16 cellular contexts compared by ENCODE assay signal in genomic region chr5:112238473-112238872, GRCh38.
DNase-seq lines count a peak whose midpoint lies in the region; ATAC-seq and TF ChIP-seq lines count a peak whose summit lies in the region.
"Had no signal": no experiment of that assay in that cellular context is flagged by ENCODE, and none has a peak within 500 bp of the region (broad histone marks: within the 10 kb centered on the region; RNA-seq: fewer than 3 reads in every experiment).

No MANE protein-coding gene starts in this region.

- no peak overlapping the region for H3K9ac ChIP-seq in KMS-11

- H3K9me3 ChIP-seq in heart right ventricle = no peaks in the 10 kb centered on the region
- no peaks in the 10 kb centered on the region for H3K9me3 ChIP-seq in right cardiac atrium (ENCODE audit: control insufficient read depth, low read length)
- H3K9me3 ChIP-seq: vagina had no signal

- intact Hi-C loops in heart right ventricle (cut with DNase I) (no loop called here), right cardiac atrium (cut with DNase I) (no loop called here)

- H3K4me2 ChIP-seq in KMS-11 = no peak overlapping the region
- H3K4me2 ChIP-seq: PC-9 had no signal

- no peak overlapping the region for H3K27ac Mint-ChIP-seq in activated CD8-positive, alpha-beta memory T cell treated with anti-CD3 and anti-CD28 coated beads, Interleukin-2, amount 10 ng/mL, durations not matched to agents 7 days and 5 days
- H3K27ac Mint-ChIP-seq: natural killer cell had no signal

- CTCF ChIA-PET in activated CD8-positive, alpha-beta memory T cell treated with anti-CD3 and anti-CD28 coated beads, Interleukin-2, amount 10 ng/mL, durations not matched to agents 7 days and 5 days (lab: Charles Lee) = no interaction called here

- H3K36me3 ChIP-seq in heart right ventricle = peaks cover 0 to 50% (median 0%) of the 10 kb centered on the region in 9 donors
- no peaks in the 10 kb centered on the region for H3K36me3 ChIP-seq in KMS-11 (ENCODE audit: insufficient read depth)

- H3K4me1 Mint-ChIP-seq in activated CD8-positive, alpha-beta memory T cell treated with anti-CD3 and anti-CD28 coated beads, Interleukin-2, amount 10 ng/mL, durations not matched to agents 7 days and 5 days = no peaks in the 10 kb centered on the region
- H3K4me1 Mint-ChIP-seq: natural killer cell had no signal

- no peaks in the 10 kb centered on the region for H3K9me3 Mint-ChIP-seq in activated CD8-positive, alpha-beta memory T cell treated with anti-CD3 and anti-CD28 coated beads, Interleukin-2, amount 10 ng/mL, durations not matched to agents 7 days and 5 days (ENCODE audit: low read depth)
- H3K9me3 Mint-ChIP-seq: natural killer cell had no signal

- H3K27ac ChIP-seq in heart right ventricle (no peak overlapping the region), right cardiac atrium (ENCODE audit: low read length) (no peak overlapping the region), KMS-11 (no peak overlapping the region)
- H3K27ac ChIP-seq: PC-9, vagina had no signal

- peaks cover 0 to 4% (median 0%) of the 10 kb centered on the region in 9 donors for H3K4me1 ChIP-seq in heart right ventricle
- peaks cover 1% of the 10 kb centered on the region for H3K4me1 ChIP-seq in right cardiac atrium (ENCODE audit: control insufficient read depth, insufficient read depth, low read length)
- H3K4me1 ChIP-seq in KMS-11 (ENCODE audit: low read depth, poor library complexity, severe bottlenecking) = no peaks in the 10 kb centered on the region
- H3K4me1 ChIP-seq: vagina had no signal

- ATAC-seq in heart right ventricle (peak in 4 of 8 donors; percentile 28 to 53 (median 37)), right cardiac atrium (no peak), GM21526 (IDR thresholded peaks at IDR 0.05; ENCODE audit: low FRiP score, unreplicated experiment) (no peak), HG03442 (IDR thresholded peaks at IDR 0.05; ENCODE audit: unreplicated experiment) (no peak)
- ATAC-seq in activated CD8-positive, alpha-beta memory T cell treated with anti-CD3 and anti-CD28 coated beads, Interleukin-2, amount 10 ng/mL, durations not matched to agents 7 days and 5 days = no peak
- ATAC-seq: natural killer cell had no signal

- no peak overlapping the region for H3K4me3 ChIP-seq in heart right ventricle
- no peak overlapping the region for H3K4me3 ChIP-seq in right cardiac atrium (ENCODE audit: low read length)
- no peak overlapping the region for H3K4me3 ChIP-seq in KMS-11 (IDR thresholded peaks at IDR 0.05; ENCODE audit: insufficient read depth, low read depth, low read length)
- H3K4me3 ChIP-seq: lung, PC-9, vagina had no signal

- no peak overlapping the region for H3K4me3 Mint-ChIP-seq in activated CD8-positive, alpha-beta memory T cell treated with anti-CD3 and anti-CD28 coated beads, Interleukin-2, amount 10 ng/mL, durations not matched to agents 7 days and 5 days
- H3K4me3 Mint-ChIP-seq: natural killer cell had no signal

- H3K79me2 ChIP-seq in KMS-11 (ENCODE audit: insufficient read depth, low read depth) = no peaks in the 10 kb centered on the region

- peaks cover 28% of the 10 kb centered on the region for H3K27me3 Mint-ChIP-seq in activated CD8-positive, alpha-beta memory T cell treated with anti-CD3 and anti-CD28 coated beads, Interleukin-2, amount 10 ng/mL, durations not matched to agents 7 days and 5 days

- no peaks in the 10 kb centered on the region for H4K20me1 ChIP-seq in KMS-11 (ENCODE audit: insufficient read depth)

- TF ChIP-seq CTCF in heart right ventricle (IDR thresholded peaks at IDR 0.05) (peak in 5 of 9 donors; percentile 16 to 45 (median 25)), KMS-11 (conservative IDR thresholded peaks at IDR 0.05; ENCODE audit: low read depth, low read length) (0 out of 2 replicates have a peak, but pooled peaks have one; percentile 21)

- DNase-seq in heart right ventricle = no peak
- DNase-seq in right cardiac atrium = no peak
- peak; percentile 14 to 36 for DNase-seq in dermis microvascular lymphatic vessel endothelial cell (ENCODE audit: low read depth in 2 of 2)
- DNase-seq in activated CD8-positive, alpha-beta memory T cell treated with anti-CD3 and anti-CD28 coated beads, Interleukin-2, amount 10 ng/mL, durations not matched to agents 7 days and 5 days = no peak
- DNase-seq in activated CD4-positive, alpha-beta T cell treated with anti-CD3 and anti-CD28 coated beads, Interleukin-2, amount 50 U/mL, for 4 hours = no peak
- DNase-seq: activated CD8-positive, alpha-beta memory T cell treated with anti-CD3 and anti-CD28 coated beads for 24 hours; activated effector memory CD4-positive, alpha-beta T cell treated with Interleukin-2 at 50 U/mL for 16 hours; foreskin melanocyte; natural killer cell; PC-9; stimulated activated CD4-positive, alpha-beta T cell treated with anti-CD3 and anti-CD28 coated beads, Interleukin-15, amount 100 ng/mL, for 24 hours had no signal

- no peaks in the 10 kb centered on the region for H3K36me3 Mint-ChIP-seq in activated CD8-positive, alpha-beta memory T cell treated with anti-CD3 and anti-CD28 coated beads, Interleukin-2, amount 10 ng/mL, durations not matched to agents 7 days and 5 days
- H3K36me3 Mint-ChIP-seq: natural killer cell had no signal

- no peak overlapping the region for H2AFZ ChIP-seq in KMS-11 (ENCODE audit: low read depth)
- H2AFZ ChIP-seq: PC-9 had no signal

- H3K27me3 ChIP-seq in heart right ventricle (no peaks in the 10 kb centered on the region), right cardiac atrium (ENCODE audit: control insufficient read depth, insufficient read depth) (no peaks in the 10 kb centered on the region), KMS-11 (ENCODE audit: insufficient read depth, low read depth) (no peaks in the 10 kb centered on the region)
- H3K27me3 ChIP-seq: vagina had no signal

Comparison
In these comparisons a context has a peak if more than half of its experiments do, and no peak if none do; other contexts are left out.
1. DNase-seq: peak in dermis microvascular lymphatic vessel endothelial cell (2 of 2); none in heart right ventricle (0 of 2), right cardiac atrium (0 of 3), activated CD8-positive, alpha-beta memory T cell treated with anti-CD3 and anti-CD28 coated beads, Interleukin-2, amount 10 ng/mL, durations not matched to agents 7 days and 5 days (single experiment) and activated CD4-positive, alpha-beta T cell treated with anti-CD3 and anti-CD28 coated beads, Interleukin-2, amount 50 U/mL, for 4 hours (0 of 2).